ENCODE assay signal across 1 cellular context in the genomic region with DNA sequence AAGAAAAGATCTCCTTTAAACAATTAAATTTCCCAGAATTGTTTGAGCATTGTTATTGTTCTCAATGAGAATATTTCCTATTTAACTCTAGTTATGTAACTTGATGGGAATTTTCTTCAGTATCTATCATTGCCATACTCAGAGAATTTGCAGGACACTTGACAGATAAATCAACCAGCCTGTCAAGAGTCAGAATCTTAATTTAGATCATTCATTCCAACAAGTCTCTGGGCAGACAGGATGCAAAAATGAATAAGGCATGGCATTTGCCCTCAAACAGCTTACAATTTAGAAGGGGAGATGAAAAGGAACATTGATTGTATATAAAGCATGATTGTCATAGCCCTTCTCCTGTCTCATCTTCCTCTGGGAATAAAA.
TF ChIP-seq lines count a peak whose summit lies in the region.

No MANE protein-coding gene starts in this region.

TF ChIP-seq in liver, 16 proteins besides CTCF, POLR2A, EP300 and RAD21:
- TF ChIP-seq, protein P1, sequence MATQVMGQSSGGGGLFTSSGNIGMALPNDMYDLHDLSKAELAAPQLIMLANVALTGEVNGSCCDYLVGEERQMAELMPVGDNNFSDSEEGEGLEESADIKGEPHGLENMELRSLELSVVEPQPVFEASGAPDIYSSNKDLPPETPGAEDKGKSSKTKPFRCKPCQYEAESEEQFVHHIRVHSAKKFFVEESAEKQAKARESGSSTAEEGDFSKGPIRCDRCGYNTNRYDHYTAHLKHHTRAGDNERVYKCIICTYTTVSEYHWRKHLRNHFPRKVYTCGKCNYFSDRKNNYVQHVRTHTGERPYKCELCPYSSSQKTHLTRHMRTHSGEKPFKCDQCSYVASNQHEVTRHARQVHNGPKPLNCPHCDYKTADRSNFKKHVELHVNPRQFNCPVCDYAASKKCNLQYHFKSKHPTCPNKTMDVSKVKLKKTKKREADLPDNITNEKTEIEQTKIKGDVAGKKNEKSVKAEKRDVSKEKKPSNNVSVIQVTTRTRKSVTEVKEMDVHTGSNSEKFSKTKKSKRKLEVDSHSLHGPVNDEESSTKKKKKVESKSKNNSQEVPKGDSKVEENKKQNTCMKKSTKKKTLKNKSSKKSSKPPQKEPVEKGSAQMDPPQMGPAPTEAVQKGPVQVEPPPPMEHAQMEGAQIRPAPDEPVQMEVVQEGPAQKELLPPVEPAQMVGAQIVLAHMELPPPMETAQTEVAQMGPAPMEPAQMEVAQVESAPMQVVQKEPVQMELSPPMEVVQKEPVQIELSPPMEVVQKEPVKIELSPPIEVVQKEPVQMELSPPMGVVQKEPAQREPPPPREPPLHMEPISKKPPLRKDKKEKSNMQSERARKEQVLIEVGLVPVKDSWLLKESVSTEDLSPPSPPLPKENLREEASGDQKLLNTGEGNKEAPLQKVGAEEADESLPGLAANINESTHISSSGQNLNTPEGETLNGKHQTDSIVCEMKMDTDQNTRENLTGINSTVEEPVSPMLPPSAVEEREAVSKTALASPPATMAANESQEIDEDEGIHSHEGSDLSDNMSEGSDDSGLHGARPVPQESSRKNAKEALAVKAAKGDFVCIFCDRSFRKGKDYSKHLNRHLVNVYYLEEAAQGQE (IDR thresholded peaks at IDR 0.05) = no peak
- TF ChIP-seq NR2F2 (IDR thresholded peaks at IDR 0.05) = peak; percentile 17
